Comparison of ENCODE assay signal across 15 cellular contexts in genomic region chr10:110739811-110740271, GRCh38.
DNase-seq lines count a peak whose midpoint lies in the region; ATAC-seq and TF ChIP-seq lines count a peak whose summit lies in the region.
"Had no signal": no experiment of that assay in that cellular context is flagged by ENCODE, and none has a peak within 500 bp of the region (broad histone marks: within the 10 kb centered on the region; RNA-seq: fewer than 3 reads in every experiment).

No MANE protein-coding gene starts in this region.

- H3K4me3 Mint-ChIP-seq in MCF 10A (ENCODE audit: unreplicated experiment), result no peak overlapping the region
- no peak overlapping the region for H3K4me3 Mint-ChIP-seq in natural killer cell treated with Interleukin-12 subunit alpha and Interleukin-12 subunit beta and Interleukin-15 and Interleukin-18, amount 100 ng/mL, for 72 hours
- H3K4me3 Mint-ChIP-seq: GM23338 had no signal

- POLR2A ChIA-PET in MCF 10A (lab: Yijun Ruan, JAX), result interaction anchor here (2.2 kb wide), 1 partner anchor 163 kb away, joined by 6 read pairs; no protein-coding TSS in a partner anchor

- H3K9me3 Mint-ChIP-seq in MCF 10A (ENCODE audit: unreplicated experiment), result no peaks in the 10 kb centered on the region
- H3K9me3 Mint-ChIP-seq in natural killer cell treated with Interleukin-12 subunit alpha and Interleukin-12 subunit beta and Interleukin-15 and Interleukin-18, amount 100 ng/mL, for 72 hours, result no peaks in the 10 kb centered on the region
- H3K9me3 Mint-ChIP-seq: GM23338 had no signal

- peak; percentile 40 to 56 for ATAC-seq in natural killer cell treated with Interleukin-12 subunit alpha and Interleukin-12 subunit beta and Interleukin-15 and Interleukin-18, amount 100 ng/mL, for 72 hours
- no peak for ATAC-seq in HG02610 (IDR thresholded peaks at IDR 0.05; ENCODE audit: unreplicated experiment)
- ATAC-seq: GM23338 had no signal

- TF ChIP-seq CTCF in MCF 10A (IDR thresholded peaks at IDR 0.05; ENCODE audit: unreplicated experiment), result no peak
- TF ChIP-seq CTCF in dorsolateral prefrontal cortex (IDR thresholded peaks at IDR 0.05 in 54 of 56, conservative IDR thresholded peaks at IDR 0.05 in 2 of 56; ENCODE audit: low read depth in 1 of 56, partially characterized antibody in 56 of 56), result no peak

- no peaks in the 10 kb centered on the region for H3K36me3 Mint-ChIP-seq in MCF 10A (ENCODE audit: insufficient read depth, unreplicated experiment)
- no peaks in the 10 kb centered on the region for H3K36me3 Mint-ChIP-seq in natural killer cell treated with Interleukin-12 subunit alpha and Interleukin-12 subunit beta and Interleukin-15 and Interleukin-18, amount 100 ng/mL, for 72 hours

- H3K4me1 ChIP-seq in SJCRH30, result 0 out of 2 replicates have a peak, but pooled peaks cover 4% of the 10 kb centered on the region

- H3K27ac ChIP-seq in SJCRH30 (no peak overlapping the region), dorsolateral prefrontal cortex (no peak overlapping the region)
- H3K27ac ChIP-seq: A549, SK-N-MC, testis had no signal

- H3K27me3 Mint-ChIP-seq in MCF 10A (ENCODE audit: insufficient read depth, unreplicated experiment), result no peaks in the 10 kb centered on the region
- peaks cover 6 to 34% of the 10 kb centered on the region in 2 donors for H3K27me3 Mint-ChIP-seq in natural killer cell treated with Interleukin-12 subunit alpha and Interleukin-12 subunit beta and Interleukin-15 and Interleukin-18, amount 100 ng/mL, for 72 hours

- no TSS peak for BruUV-seq in MCF 10A (replicated peaks; lab: Mats Ljungman, UMichigan)

- intact Hi-C loops in MCF 10A (cut with micrococcal nuclease), result no loop called here
- intact Hi-C loops in dorsolateral prefrontal cortex (cut with DNase I), result loop anchor here in 1 of 2 donors (10.0 kb wide), 1 partner anchor 465 kb away; no protein-coding TSS in a partner anchor

- H3K4me1 Mint-ChIP-seq in MCF 10A (ENCODE audit: insufficient read depth, unreplicated experiment), result peaks cover 15% of the 10 kb centered on the region
- H3K4me1 Mint-ChIP-seq in natural killer cell treated with Interleukin-12 subunit alpha and Interleukin-12 subunit beta and Interleukin-15 and Interleukin-18, amount 100 ng/mL, for 72 hours (ENCODE audit: low read depth in 2 of 2), result peaks cover 0 to 9% of the 10 kb centered on the region in 2 donors
- H3K4me1 Mint-ChIP-seq: GM23338 had no signal

- H3K36me3 ChIP-seq in SJCRH30, result no peaks in the 10 kb centered on the region

- no peaks in the 10 kb centered on the region for H3K9me3 ChIP-seq in SJCRH30 (replicated peaks)
- H3K9me3 ChIP-seq: A549, testis had no signal

- no peaks in the 10 kb centered on the region for H3K27me3 ChIP-seq in SJCRH30
- peaks cover 0 to 16% (median 0%) of the 10 kb centered on the region in 45 donors for H3K27me3 ChIP-seq in dorsolateral prefrontal cortex
- H3K27me3 ChIP-seq: testis had no signal

- CTCF ChIA-PET in MCF 10A (lab: Yijun Ruan, JAX), result no interaction called here

- H3K4me3 ChIP-seq in SJCRH30, result no peak overlapping the region
- no peak overlapping the region for H3K4me3 ChIP-seq in dorsolateral prefrontal cortex
- H3K4me3 ChIP-seq: A549, GM23338, SK-N-MC, testis had no signal

- peak; percentile 46 for DNase-seq in activated CD4-positive, alpha-beta T cell treated with anti-CD3 and anti-CD28 coated beads for 48 hours
- no peak for DNase-seq in activated CD4-positive, alpha-beta T cell treated with anti-CD3 and anti-CD28 coated beads, Interleukin-2, amount 50 U/mL, for 48 hours
- DNase-seq in SJCRH30, result peak; percentile 55 to 62
- peak; percentile 18 for DNase-seq in MCF 10A (ENCODE audit: unreplicated experiment)
- no peak for DNase-seq in natural killer cell treated with Interleukin-12 subunit alpha and Interleukin-12 subunit beta and Interleukin-15 and Interleukin-18, amount 100 ng/mL, for 72 hours (ENCODE audit: low spot score)
- no peak for DNase-seq in dorsolateral prefrontal cortex
- no peak for DNase-seq in SHP77 treated with DMSO at 0.1 percent for 48 hours (lab: John Stamatoyannopoulos, UW)
- DNase-seq: activated CD8-positive, alpha-beta memory T cell treated with anti-CD3 and anti-CD28 coated beads for 24 hours; DMS53; NCI-H748 treated with DMSO at 0.1 percent for 48 hours; testis had no signal

- H3K27ac Mint-ChIP-seq in MCF 10A (ENCODE audit: low read depth, unreplicated experiment), result no peak overlapping the region
- no peak overlapping the region for H3K27ac Mint-ChIP-seq in natural killer cell treated with Interleukin-12 subunit alpha and Interleukin-12 subunit beta and Interleukin-15 and Interleukin-18, amount 100 ng/mL, for 72 hours
- H3K27ac Mint-ChIP-seq: GM23338 had no signal

Comparison
In these comparisons a context has a peak if more than half of its experiments do, and no peak if none do; other contexts are left out.
1. DNase-seq: peak in activated CD4-positive, alpha-beta T cell treated with anti-CD3 and anti-CD28 coated beads for 48 hours (single experiment), SJCRH30 (2 of 2) and MCF 10A (single experiment); none in activated CD4-positive, alpha-beta T cell treated with anti-CD3 and anti-CD28 coated beads, Interleukin-2, amount 50 U/mL, for 48 hours (0 of 2), natural killer cell treated with Interleukin-12 subunit alpha and Interleukin-12 subunit beta and Interleukin-15 and Interleukin-18, amount 100 ng/mL, for 72 hours (single experiment), dorsolateral prefrontal cortex (0 of 10) and SHP77 treated with DMSO at 0.1 percent for 48 hours (single experiment).